ENCODE assay signal across 17 cellular contexts in the genomic region with DNA sequence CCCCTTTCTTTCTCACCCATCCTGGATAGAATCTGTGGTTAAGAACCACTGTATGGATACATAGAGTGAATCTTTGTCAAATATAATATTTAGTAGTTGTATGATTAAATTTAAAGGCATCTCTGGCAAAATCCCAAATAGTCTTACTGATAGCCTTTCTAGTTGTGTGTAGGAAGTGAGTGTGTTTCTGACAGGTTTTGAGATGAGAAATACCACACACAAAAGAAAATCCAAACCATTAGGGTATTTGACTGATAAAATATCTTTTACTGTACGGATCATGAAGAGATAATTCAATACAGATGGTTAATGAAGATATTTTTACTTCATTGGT. TPM values are rescaled to one million over a fixed set of nuclear protein-coding genes. Genes with fewer than 3 reads are reported as not detected.
A peak's percentile ranks its signal among the peaks of the same experiment; 100 is the strongest.
DNase-seq lines count a peak whose midpoint lies in the region; ATAC-seq and TF ChIP-seq lines count a peak whose summit lies in the region.
"Had no signal": no experiment of that assay in that cellular context is flagged by ENCODE, and none has a peak within 500 bp of the region (broad histone marks: within the 10 kb centered on the region; RNA-seq: fewer than 3 reads in every experiment).

No MANE protein-coding gene starts in this region.

- no peak for TF ChIP-seq POLR2A in right lobe of liver (IDR thresholded peaks at IDR 0.05)

- H3K36me3 Mint-ChIP-seq in T-helper 1 cell treated with Interleukin-12 subunit alpha and Interleukin-12 subunit beta and Interleukin-4 antibody, amounts not matched to agents 30 μg/mL and 1 μg/mL, for 36 hours (ENCODE audit: low read depth), result no peaks in the 10 kb centered on the region

- no peak overlapping the region for H3K4me3 ChIP-seq in PC-3 (ENCODE audit: low read length)
- no peak overlapping the region for H3K4me3 ChIP-seq in right lobe of liver
- H3K4me3 ChIP-seq: GM12878, GM23338, MG63 had no signal

- no peak overlapping the region for H3K4me3 Mint-ChIP-seq in T-helper 1 cell treated with Interleukin-12 subunit alpha and Interleukin-12 subunit beta and Interleukin-4 antibody, amounts not matched to agents 30 μg/mL and 1 μg/mL, for 36 hours
- H3K4me3 Mint-ChIP-seq: GM23338 had no signal

- no peaks in the 10 kb centered on the region for H3K79me2 ChIP-seq in PC-3 (ENCODE audit: low read length)

- DNase-seq in T-helper 1 cell (no peak), ELR (ENCODE audit: low read depth) (peak; percentile 54), PC-3 (peak; percentile 49), right lobe of liver (no peak), G401 (ENCODE audit: low spot score) (no peak)
- DNase-seq in activated CD8-positive, alpha-beta memory T cell treated with anti-CD3 and anti-CD28 coated beads for 24 hours, result no peak
- DNase-seq: C1 segment of cervical spinal cord, Caco-2, MG63, NCI-H1092 treated with DMSO at 0.1 percent for 48 hours, NCI-H1694 treated with DMSO at 0.1 percent for 48 hours, NCI-H446 treated with DMSO at 0.1 percent for 48 hours, NCI-H748 treated with DMSO at 0.1 percent for 48 hours had no signal

- no peaks in the 10 kb centered on the region for H3K9me3 Mint-ChIP-seq in T-helper 1 cell treated with Interleukin-12 subunit alpha and Interleukin-12 subunit beta and Interleukin-4 antibody, amounts not matched to agents 30 μg/mL and 1 μg/mL, for 36 hours
- H3K9me3 Mint-ChIP-seq: GM23338 had no signal

- H3K27ac ChIP-seq in PC-3 (ENCODE audit: low read length) (no peak overlapping the region), right lobe of liver (peak overlapping the region in 2 of 3 donors; percentile 77 to 79)

- H3K9me2 ChIP-seq in PC-3 (replicated peaks; ENCODE audit: low read length), result no peaks in the 10 kb centered on the region

- peak overlapping the region; percentile 22 for H3K27ac Mint-ChIP-seq in T-helper 1 cell treated with Interleukin-12 subunit alpha and Interleukin-12 subunit beta and Interleukin-4 antibody, amounts not matched to agents 30 μg/mL and 1 μg/mL, for 36 hours
- H3K27ac Mint-ChIP-seq: GM23338 had no signal

- no peaks in the 10 kb centered on the region for H3K36me3 ChIP-seq in PC-3 (ENCODE audit: low read depth, low read length)
- H3K36me3 ChIP-seq in right lobe of liver, result no peaks in the 10 kb centered on the region
- H3K36me3 ChIP-seq: MG63 had no signal

- H3K4me1 ChIP-seq in PC-3 (ENCODE audit: insufficient read depth, low read length) (peaks cover 20% of the 10 kb centered on the region), right lobe of liver (peaks cover 0 to 75% (median 22%) of the 10 kb centered on the region in 4 donors)
- H3K4me1 ChIP-seq: Caco-2 had no signal

- H3K9ac ChIP-seq in PC-3 (ENCODE audit: low read length), result no peak overlapping the region

- ATAC-seq in PC-3 (no peak; the same call in 1 of the 2 replicates), right lobe of liver (no peak), HG02571 (IDR thresholded peaks at IDR 0.05; ENCODE audit: unreplicated experiment) (no peak)
- ATAC-seq: GM12878 had no signal

- WGBS in right lobe of liver (ENCODE audit: insufficient coverage, low coverage, low lambda C conversion rate, missing lambda C conversion rate), result 72% methylated on average over 1 of the region's 1 CpG

- no peaks in the 10 kb centered on the region for H3K27me3 ChIP-seq in PC-3 (ENCODE audit: low read length)
- no peaks in the 10 kb centered on the region for H3K27me3 ChIP-seq in right lobe of liver
- H3K27me3 ChIP-seq: MG63 had no signal

- no peaks in the 10 kb centered on the region for H3K27me3 Mint-ChIP-seq in T-helper 1 cell treated with Interleukin-12 subunit alpha and Interleukin-12 subunit beta and Interleukin-4 antibody, amounts not matched to agents 30 μg/mL and 1 μg/mL, for 36 hours (ENCODE audit: low read depth)

- intact Hi-C loops in PC-3 (cut with micrococcal nuclease), result no loop called here
- intact Hi-C loops in right lobe of liver (cut with DNase I), result no loop called here

- in situ Hi-C loops in G401 (cut with HindIII; ENCODE audit: low sequenced_read_pairs), result no loop called here

- no TSS peak for BruUV-seq in PC-3 (replicated peaks; lab: Mats Ljungman, UMichigan)

- H4K20me1 ChIP-seq in PC-3 (ENCODE audit: low read length), result no peaks in the 10 kb centered on the region

- H3F3A ChIP-seq in PC-3 (ENCODE audit: low read length, unreplicated experiment), result no peaks in the 10 kb centered on the region

- TF ChIP-seq CTCF in PC-3 (conservative IDR thresholded peaks at IDR 0.05; ENCODE audit: low read depth, low read length) (no peak), right lobe of liver (IDR thresholded peaks at IDR 0.05) (no peak)

- H3K4me2 ChIP-seq in PC-3 (ENCODE audit: low read length), result no peak overlapping the region
- H3K4me2 ChIP-seq: GM23338 had no signal

- POLR2A ChIA-PET in PC-3 (lab: Charles Lee; ENCODE audit: unreplicated experiment), result no interaction called here

- H2AFZ ChIP-seq in PC-3 (ENCODE audit: low read length), result no peak overlapping the region

- H3K9me3 ChIP-seq in PC-3 (ENCODE audit: low read length) (no peaks in the 10 kb centered on the region), right lobe of liver (no peaks in the 10 kb centered on the region)
- H3K9me3 ChIP-seq: Caco-2, MG63 had no signal

- CTCF ChIA-PET in PC-3 (lab: Charles Lee), result no interaction called here

- peaks cover 52% of the 10 kb centered on the region for H3K4me1 Mint-ChIP-seq in T-helper 1 cell treated with Interleukin-12 subunit alpha and Interleukin-12 subunit beta and Interleukin-4 antibody, amounts not matched to agents 30 μg/mL and 1 μg/mL, for 36 hours (ENCODE audit: low read depth)

RNA-seq across cellular contexts. Expression of a gene that starts 44.7 kb away (rescaled TPM):
- total RNA-seq in PC-3 (2014; rRNA removed), result 9.8 and 10.5 TPM in 2 replicates
- total RNA-seq in right lobe of liver, result 1 to 10 TPM; 4.6 to 8.2 (median 6.9) TPM
- total RNA-seq in G401 (2014; rRNA removed; shearing (Covaris generic)), result not detected in 2 replicates

Comparison
In these comparisons a context has a peak if more than half of its experiments do, and no peak if none do; other contexts are left out.
1. DNase-seq: peak in ELR (single experiment) and PC-3 (single experiment); none in T-helper 1 cell (0 of 5), right lobe of liver (0 of 3), activated CD8-positive, alpha-beta memory T cell treated with anti-CD3 and anti-CD28 coated beads for 24 hours (single experiment) and G401 (single experiment).